ENCODE assay signal across 8 cellular contexts in the genomic region with DNA sequence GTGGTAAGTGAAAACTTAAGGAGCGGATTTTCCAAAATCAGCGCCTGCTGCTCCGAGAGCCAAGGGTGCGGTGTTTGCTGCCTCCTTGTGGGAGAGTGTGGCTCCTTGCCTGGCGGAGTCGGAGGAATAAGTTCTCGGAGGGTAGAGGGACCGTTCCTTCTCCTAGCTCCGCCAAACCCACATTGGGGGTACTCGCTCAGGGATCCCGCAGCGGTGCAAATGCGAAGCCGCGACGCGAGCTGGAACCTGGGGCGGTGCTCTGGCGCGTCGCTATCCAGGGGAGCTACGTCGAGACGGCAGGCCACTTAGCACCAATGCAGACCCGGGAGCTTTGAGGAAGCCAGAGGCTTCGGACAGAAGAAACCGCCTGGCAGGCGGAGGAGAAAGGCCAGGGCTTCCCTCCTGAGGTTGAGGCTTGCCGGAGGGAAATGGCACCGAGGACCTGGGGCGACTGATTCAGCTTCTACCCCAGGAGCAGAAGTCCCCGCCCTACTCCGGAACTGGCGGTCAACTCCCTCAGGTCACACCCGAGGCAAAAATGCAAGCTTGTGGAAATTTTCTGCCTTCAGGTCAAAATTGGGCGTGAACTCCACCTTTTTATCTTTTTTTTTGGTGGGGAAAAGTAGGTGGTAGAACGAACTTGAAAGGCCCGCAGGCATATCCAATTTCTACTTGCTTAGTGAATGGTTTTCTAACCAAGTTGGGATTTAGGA. TPM values are rescaled to one million over a fixed set of nuclear protein-coding genes. Genes with fewer than 3 reads are reported as not detected.
A peak's percentile ranks its signal among the peaks of the same experiment; 100 is the strongest.
DNase-seq lines count a peak whose midpoint lies in the region; ATAC-seq lines count a peak whose summit lies in the region.

No MANE protein-coding gene starts in this region.

- peak; percentile 68 for ATAC-seq in GM18858 (IDR thresholded peaks at IDR 0.05; ENCODE audit: unreplicated experiment)
- ATAC-seq in HG03060 (IDR thresholded peaks at IDR 0.05; ENCODE audit: low read depth, unreplicated experiment), result peak; percentile 50

- WGBS in esophagus, 2 donors, result 1 to 2% methylated on average over 38 of the region's 38 CpGs

- no peaks in the 10 kb centered on the region for H3K36me3 ChIP-seq in esophagus (ENCODE audit: control insufficient read depth in 2 of 2, insufficient read depth in 2 of 2, low read length in 1 of 2)

- DNase-seq in Ammon's horn (ENCODE audit: low spot score) (peak; percentile 47), NCI-H748 treated with DMSO at 0.1 percent for 48 hours (lab: John Stamatoyannopoulos, UW) (peak; percentile 66), myocyte (ENCODE audit: low read depth) (peak; percentile 69)
- DNase-seq in activated CD8-positive, alpha-beta memory T cell treated with anti-CD3 and anti-CD28 coated beads, Interleukin-2, amount 50 U/mL, for 4 hours, result peak; percentile 41
- peak; percentile 46 to 64 for DNase-seq in stimulated activated CD8-positive, alpha-beta memory T cell treated with anti-CD3 and anti-CD28 coated beads, Interleukin-7, amount 100 ng/mL, for 48 hours (ENCODE audit: extremely low read depth in 1 of 2, low read depth in 1 of 2)

- peak overlapping the region in 1 of 2 donors; percentile 64 for H3K27ac ChIP-seq in esophagus (ENCODE audit: low read depth in 2 of 2, low read length in 1 of 2)

- H3K4me3 ChIP-seq in esophagus (ENCODE audit: low read depth in 1 of 2, low read length in 2 of 2), result peak overlapping the region; percentile 48 to 56

- no peaks in the 10 kb centered on the region for H3K27me3 ChIP-seq in esophagus (ENCODE audit: control insufficient read depth in 1 of 2, insufficient read depth in 2 of 2, low read length in 2 of 2)

- no peaks in the 10 kb centered on the region for H3K9me3 ChIP-seq in esophagus (ENCODE audit: control insufficient read depth in 2 of 2, insufficient read depth in 1 of 2, low read depth in 1 of 2, low read length in 1 of 2)

- no peaks in the 10 kb centered on the region for H3K4me1 ChIP-seq in esophagus (ENCODE audit: control insufficient read depth in 2 of 2, insufficient read depth in 2 of 2, low read length in 1 of 2)

RNA-seq across cellular contexts. Expression of gene DDX43, which starts 5.7 kb away (rescaled TPM):
- under 1 TPM; 0.31 to 0.60 TPM for polyA plus RNA-seq in esophagus
- not detected in 2 replicates for total RNA-seq in myocyte
- polyA plus RNA-seq in myocyte (2012), result not detected

RNA-seq across cellular contexts. Expression of gene OOEP, which starts 19.3 kb away (rescaled TPM):
- polyA plus RNA-seq in esophagus, result under 1 TPM; 0.22 to 0.34 TPM
- total RNA-seq in myocyte, result not detected in 2 replicates
- not detected for polyA plus RNA-seq in myocyte (2012)

RNA-seq across cellular contexts. Expression of gene KHDC3L, which starts 26.5 kb away (rescaled TPM):
- polyA plus RNA-seq in esophagus, result not detected
- total RNA-seq in myocyte, result not detected in 2 replicates
- not detected for polyA plus RNA-seq in myocyte (2012)

RNA-seq across cellular contexts. Expression of gene DPPA5, which starts 34.9 kb away (rescaled TPM):
- not detected for polyA plus RNA-seq in esophagus
- total RNA-seq in myocyte, result not detected in 2 replicates
- polyA plus RNA-seq in myocyte (2012), result not detected
